9 cellular contexts compared by ENCODE assay signal in genomic region chr16:10616744-10617640, GRCh38. TPM values are rescaled to one million over a fixed set of nuclear protein-coding genes. Genes with fewer than 3 reads are reported as not detected.
DNase-seq lines count a peak whose midpoint lies in the region; ATAC-seq and TF ChIP-seq lines count a peak whose summit lies in the region.
"Had no signal": no experiment of that assay in that cellular context is flagged by ENCODE, and none has a peak within 500 bp of the region (broad histone marks: within the 10 kb centered on the region; RNA-seq: fewer than 3 reads in every experiment).

No MANE protein-coding gene starts in this region.

- H3K36me3 Mint-ChIP-seq in brain: no peaks in the 10 kb centered on the region
- H3K36me3 Mint-ChIP-seq in activated T-helper 2 cell treated with anti-CD3 and anti-CD28 coated beads, Interferon-gamma antibody, Interleukin-2, Interleukin-4, amounts not matched to agents 10 μg/mL and 5 μg/mL and 100 μg/mL, durations not matched to agents 14 hours and 24 hours and 36 hours (ENCODE audit: low read depth): no peaks in the 10 kb centered on the region

- H3K27ac ChIP-seq in left lung: peak overlapping the region; percentile 67 to 73

- no peak for TF ChIP-seq CTCF in brain (conservative IDR thresholded peaks at IDR 0.05)
- TF ChIP-seq CTCF in left lung (IDR thresholded peaks at IDR 0.05): peak in 1 of 2 donors; percentile 16

- DNase-seq in A172 (ENCODE audit: low spot score) (peak; percentile 65), HUDEP-2 (lab: John Stamatoyannopoulos, UW; ENCODE audit: unreplicated experiment in 76 of 76) (peak in 62 of 76 experiments; percentile 12 to 85 (median 60)), left lung (peak in 1 of 2 donors; percentile 79), NK-92 (lab: John Stamatoyannopoulos, UW; ENCODE audit: unreplicated experiment) (no peak)
- no peak for DNase-seq in activated CD4-positive, CD25-positive, alpha-beta regulatory T cell treated with anti-CD3 and anti-CD28 coated beads, Interleukin-2, amount 50 U/mL, for 72 hours
- DNase-seq in activated T-helper 2 cell treated with anti-CD3 and anti-CD28 coated beads, Interferon-gamma antibody, Interleukin-2, Interleukin-4, amounts not matched to agents 10 μg/mL and 5 μg/mL and 100 μg/mL, durations not matched to agents 14 hours and 24 hours and 36 hours (ENCODE audit: low spot score): no peak

- ATAC-seq in left lung: peak; percentile 85
- ATAC-seq in HG03460 (IDR thresholded peaks at IDR 0.05; ENCODE audit: unreplicated experiment): no peak
- ATAC-seq: Panc1 had no signal

- intact Hi-C loops in left lung (cut with DNase I): no loop called here
- intact Hi-C loops in activated T-helper 2 cell treated with anti-CD3 and anti-CD28 coated beads, Interferon-gamma antibody, Interleukin-2, Interleukin-4, amounts not matched to agents 10 μg/mL and 5 μg/mL and 100 μg/mL, durations not matched to agents 14 hours and 24 hours and 36 hours (cut with micrococcal nuclease): no loop called here

- H3K9me3 Mint-ChIP-seq in brain: no peaks in the 10 kb centered on the region
- no peaks in the 10 kb centered on the region for H3K9me3 Mint-ChIP-seq in activated T-helper 2 cell treated with anti-CD3 and anti-CD28 coated beads, Interferon-gamma antibody, Interleukin-2, Interleukin-4, amounts not matched to agents 10 μg/mL and 5 μg/mL and 100 μg/mL, durations not matched to agents 14 hours and 24 hours and 36 hours

- no peaks in the 10 kb centered on the region for H3K27me3 Mint-ChIP-seq in brain
- peaks cover 7% of the 10 kb centered on the region for H3K27me3 Mint-ChIP-seq in activated T-helper 2 cell treated with anti-CD3 and anti-CD28 coated beads, Interferon-gamma antibody, Interleukin-2, Interleukin-4, amounts not matched to agents 10 μg/mL and 5 μg/mL and 100 μg/mL, durations not matched to agents 14 hours and 24 hours and 36 hours (ENCODE audit: low read depth)

- H3K4me1 Mint-ChIP-seq in brain: peaks cover 45% of the 10 kb centered on the region
- peaks cover 6% of the 10 kb centered on the region for H3K4me1 Mint-ChIP-seq in activated T-helper 2 cell treated with anti-CD3 and anti-CD28 coated beads, Interferon-gamma antibody, Interleukin-2, Interleukin-4, amounts not matched to agents 10 μg/mL and 5 μg/mL and 100 μg/mL, durations not matched to agents 14 hours and 24 hours and 36 hours (ENCODE audit: low read depth)

- peaks cover 0 to 7% of the 10 kb centered on the region in 2 donors for H3K27me3 ChIP-seq in left lung

- no peaks in the 10 kb centered on the region for H3K36me3 ChIP-seq in left lung

- H3K4me1 ChIP-seq in left lung: peaks cover 17 to 37% of the 10 kb centered on the region in 2 donors

- no peaks in the 10 kb centered on the region for H3K9me3 ChIP-seq in left lung

- H3K27ac Mint-ChIP-seq in brain: peak overlapping the region; percentile 48 to 77 (median 62)
- H3K27ac Mint-ChIP-seq in activated T-helper 2 cell treated with anti-CD3 and anti-CD28 coated beads, Interferon-gamma antibody, Interleukin-2, Interleukin-4, amounts not matched to agents 10 μg/mL and 5 μg/mL and 100 μg/mL, durations not matched to agents 14 hours and 24 hours and 36 hours: no peak overlapping the region

- H3K4me3 ChIP-seq in left lung: no peak overlapping the region

- H3K4me3 Mint-ChIP-seq in brain: peak overlapping the region in 1 of 5 experiments; percentile 43
- no peak overlapping the region for H3K4me3 Mint-ChIP-seq in activated T-helper 2 cell treated with anti-CD3 and anti-CD28 coated beads, Interferon-gamma antibody, Interleukin-2, Interleukin-4, amounts not matched to agents 10 μg/mL and 5 μg/mL and 100 μg/mL, durations not matched to agents 14 hours and 24 hours and 36 hours (ENCODE audit: low read depth)

RNA-seq across cellular contexts. Expression of gene EMP2, which starts 36.6 kb away (rescaled TPM):
- total RNA-seq in A172 (2014; rRNA removed; shearing (Covaris generic)): 11.6 and 12.3 TPM in 2 replicates
- polyA plus RNA-seq in brain (ENCODE audit: insufficient read depth, low read depth, low replicate concordance): 36.6 TPM
- total RNA-seq in left lung: 100 to 1,000 TPM; 263 to 487 TPM
- 0.09 TPM in 1 of 2 replicates, not detected in the other for total RNA-seq in activated T-helper 2 cell treated with anti-CD3 and anti-CD28 coated beads, Interferon-gamma antibody, Interleukin-2, Interleukin-4, amounts not matched to agents 10 μg/mL and 5 μg/mL and 100 μg/mL, durations not matched to agents 14 hours and 24 hours and 36 hours

Comparison
In these comparisons a context has a peak if more than half of its experiments do, and no peak if none do; other contexts are left out.
1. DNase-seq: peak in A172 (single experiment) and HUDEP-2 (62 of 76); none in activated CD4-positive, CD25-positive, alpha-beta regulatory T cell treated with anti-CD3 and anti-CD28 coated beads, Interleukin-2, amount 50 U/mL, for 72 hours (single experiment), activated T-helper 2 cell treated with anti-CD3 and anti-CD28 coated beads, Interferon-gamma antibody, Interleukin-2, Interleukin-4, amounts not matched to agents 10 μg/mL and 5 μg/mL and 100 μg/mL, durations not matched to agents 14 hours and 24 hours and 36 hours (single experiment) and NK-92 (single experiment).
2. RNA of gene EMP2, which starts 36.6 kb away (total RNA-seq): 263 to 487 TPM in left lung; 11.6 to 12.3 TPM in A172 and 0.09 TPM in activated T-helper 2 cell treated with anti-CD3 and anti-CD28 coated beads, Interferon-gamma antibody, Interleukin-2, Interleukin-4, amounts not matched to agents 10 μg/mL and 5 μg/mL and 100 μg/mL, durations not matched to agents 14 hours and 24 hours and 36 hours; every median in the first group is over 10 times any median in the second.